Comparison of ENCODE assay signal across 8 cellular contexts in genomic region chr9:35490155-35490909, GRCh38. TPM values are rescaled to one million over a fixed set of nuclear protein-coding genes. Genes with fewer than 3 reads are reported as not detected.
DNase-seq lines count a peak whose midpoint lies in the region; ATAC-seq and TF ChIP-seq lines count a peak whose summit lies in the region.

No MANE protein-coding gene starts in this region.

- H4K91ac ChIP-seq in trophoblast cell (ENCODE audit: low read depth, low read length): peak overlapping the region; percentile 88

- peak overlapping the region; percentile 7 for H2AFZ ChIP-seq in trophoblast cell (ENCODE audit: insufficient read depth, low read length, poor library complexity)

- no peak for TF ChIP-seq CTCF in AG04449 (IDR thresholded peaks at IDR 0.05; ENCODE audit: insufficient read depth, low read length, missing control alignments)
- no peak for TF ChIP-seq CTCF in cardiac muscle cell (IDR thresholded peaks at IDR 0.05; ENCODE audit: low read depth, low read length)

- H3K18ac ChIP-seq in trophoblast cell (ENCODE audit: low read length): peak overlapping the region; percentile 52

- peak overlapping the region; percentile 47 for H3K14ac ChIP-seq in trophoblast cell (ENCODE audit: low read length)

- POLR2A ChIA-PET in AG04449 (lab: Yijun Ruan, JAX): interaction anchor here (0.8 to 2.0 kb wide), 14 partner anchors 18 to 376 kb away, joined by 3 to 14 read pairs (median 5); partner anchors contain the start of genes CCDC107 and RMRP

- H3K4me1 ChIP-seq in cardiac muscle cell (ENCODE audit: low read depth): no peaks in the 10 kb centered on the region
- H3K4me1 ChIP-seq in trophoblast cell (ENCODE audit: control insufficient read depth in 1 of 2, insufficient read depth in 2 of 2, low read length in 2 of 2): peaks cover 3 to 7% of the 10 kb centered on the region in 2 experiments

- no peaks in the 10 kb centered on the region for H3K27me3 ChIP-seq in H7 (ENCODE audit: control insufficient read depth, insufficient read depth, low read length)
- no peaks in the 10 kb centered on the region for H3K27me3 ChIP-seq in cardiac muscle cell
- H3K27me3 ChIP-seq in trophoblast cell (ENCODE audit: insufficient read depth, low read length): no peaks in the 10 kb centered on the region

- H3K27me3 Mint-ChIP-seq in activated T-helper 17 cell treated with anti-CD3 and anti-CD28 coated beads, Interleukin-2, amount 50 U/mL, for 72 hours: peaks cover 15% of the 10 kb centered on the region

- peak overlapping the region; percentile 74 for H4K12ac ChIP-seq in trophoblast cell (ENCODE audit: low read depth, low read length)

- DNase-seq in AG04449 (ENCODE audit: low read depth, low spot score): no peak
- peak; percentile 66 for DNase-seq in H7
- peak in 1 of 2 donors; percentile 27 for DNase-seq in cardiac muscle cell (ENCODE audit: low read depth in 1 of 2, low spot score in 1 of 2)
- DNase-seq in trophoblast cell: peak; percentile 7 to 60
- no peak for DNase-seq in DMS114 treated with DMSO at 0.1 percent for 48 hours (lab: John Stamatoyannopoulos, UW; ENCODE audit: unreplicated experiment)

- CTCF ChIA-PET in AG04449 (lab: Yijun Ruan, JAX): interaction anchor here (0.6 to 2.9 kb wide), 22 partner anchors 10 to 376 kb away, joined by 3 to 50 read pairs (median 4); no protein-coding TSS in a partner anchor

- H3K27ac ChIP-seq in cardiac muscle cell (peak overlapping the region; percentile 90), trophoblast cell (ENCODE audit: low read depth, low read length) (peak overlapping the region; percentile 75)

- peak overlapping the region; percentile 49 for H2AK5ac ChIP-seq in trophoblast cell (ENCODE audit: low read length)

- H3K79me1 ChIP-seq in trophoblast cell (ENCODE audit: low read length): peaks cover 19% of the 10 kb centered on the region

- H3K36me3 ChIP-seq in H7 (replicated peaks; ENCODE audit: control insufficient read depth, insufficient read depth, low read length) (no peaks in the 10 kb centered on the region), cardiac muscle cell (no peaks in the 10 kb centered on the region), trophoblast cell (ENCODE audit: control insufficient read depth in 1 of 2, insufficient read depth in 2 of 2, low read length in 2 of 2) (no peaks in the 10 kb centered on the region)

- no peak for ATAC-seq in activated T-helper 17 cell treated with anti-CD3 and anti-CD28 coated beads, Interleukin-2, amount 50 U/mL, for 72 hours (replicated peaks)
- no peak for ATAC-seq in HG03378 (IDR thresholded peaks at IDR 0.05; ENCODE audit: unreplicated experiment)
- ATAC-seq in GM18519 (IDR thresholded peaks at IDR 0.05; ENCODE audit: low FRiP score, unreplicated experiment): no peak

- H3K9me3 Mint-ChIP-seq in activated T-helper 17 cell treated with anti-CD3 and anti-CD28 coated beads, Interleukin-2, amount 50 U/mL, for 72 hours: no peaks in the 10 kb centered on the region

- H3K23ac ChIP-seq in trophoblast cell (ENCODE audit: low read length): no peak overlapping the region

- H2BK5ac ChIP-seq in trophoblast cell (ENCODE audit: low read depth, low read length, poor library complexity): peak overlapping the region; percentile 68

- H3K27ac Mint-ChIP-seq in activated T-helper 17 cell treated with anti-CD3 and anti-CD28 coated beads, Interleukin-2, amount 50 U/mL, for 72 hours: peak overlapping the region; percentile 53

- H3K9ac ChIP-seq in trophoblast cell (ENCODE audit: low read length): peak overlapping the region; percentile 73

- H2BK12ac ChIP-seq in trophoblast cell (ENCODE audit: low read length): peak overlapping the region; percentile 27

- H3K9me3 ChIP-seq in cardiac muscle cell (ENCODE audit: low read depth) (no peaks in the 10 kb centered on the region), trophoblast cell (ENCODE audit: insufficient read depth, low read depth, low read length) (no peaks in the 10 kb centered on the region)

- H4K8ac ChIP-seq in trophoblast cell (ENCODE audit: low read depth, low read length): peak overlapping the region; percentile 63

- no CpG with 5 or more reads among the region's 44 CpGs for WGBS in trophoblast cell (ENCODE audit: extremely low coverage, insufficient coverage, insufficient read length)

- peak overlapping the region; percentile 9 for H3K4ac ChIP-seq in trophoblast cell (ENCODE audit: low read depth, low read length)

- peaks cover 8% of the 10 kb centered on the region for H3K4me1 Mint-ChIP-seq in activated T-helper 17 cell treated with anti-CD3 and anti-CD28 coated beads, Interleukin-2, amount 50 U/mL, for 72 hours

- peaks cover 11% of the 10 kb centered on the region for H3K79me2 ChIP-seq in trophoblast cell (ENCODE audit: control insufficient read depth, insufficient read depth, low read length, poor library complexity)

- H3K36me3 Mint-ChIP-seq in activated T-helper 17 cell treated with anti-CD3 and anti-CD28 coated beads, Interleukin-2, amount 50 U/mL, for 72 hours (ENCODE audit: low read depth): no peaks in the 10 kb centered on the region

- H3K4me3 ChIP-seq in AG04449 (ENCODE audit: low read depth, low read length): peak overlapping the region; percentile 93
- peak overlapping the region; percentile 88 for H3K4me3 ChIP-seq in H7 (ENCODE audit: insufficient read depth, low read depth, low read length)
- H3K4me3 ChIP-seq in cardiac muscle cell: peak overlapping the region; percentile 59
- H3K4me3 ChIP-seq in trophoblast cell (ENCODE audit: low read depth, low read length): peak overlapping the region; percentile 85

- peak overlapping the region; percentile 77 for H3K4me3 Mint-ChIP-seq in activated T-helper 17 cell treated with anti-CD3 and anti-CD28 coated beads, Interleukin-2, amount 50 U/mL, for 72 hours

- H2BK120ac ChIP-seq in trophoblast cell (ENCODE audit: insufficient read depth, low read length, poor library complexity): peak overlapping the region; percentile 74

- peak overlapping the region; percentile 91 for H3K4me2 ChIP-seq in trophoblast cell (ENCODE audit: low read length)

RNA-seq across cellular contexts. Expression of gene RUSC2, which starts 0.4 kb away (rescaled TPM):
- total RNA-seq in H7 (2014; rRNA removed; shearing (Covaris generic)): 12.3 and 13.7 TPM in 2 replicates
- 1 to 10 TPM; 1.3 to 1.9 TPM for total RNA-seq in activated T-helper 17 cell treated with anti-CD3 and anti-CD28 coated beads, Interleukin-2, amount 50 U/mL, for 72 hours
- total RNA-seq in cardiac muscle cell: 18.7 and 25.3 TPM in 2 replicates
- 13.8 and 18.7 TPM in 2 replicates for polyA plus RNA-seq in cardiac muscle cell
- 8.5 and 9.1 TPM in 2 replicates for polyA plus RNA-seq in trophoblast cell (2013)

Comparison
In these comparisons a context has a peak if more than half of its experiments do, and no peak if none do; other contexts are left out.
1. DNase-seq: peak in H7 (single experiment) and trophoblast cell (2 of 2); none in AG04449 (single experiment) and DMS114 treated with DMSO at 0.1 percent for 48 hours (single experiment).
2. Peak in every context shown above with its lines, with median percentiles within 50 percentile points of each other: H3K4me3 ChIP-seq.